Comparison of ENCODE assay signal across 2 cellular contexts in the genomic region with DNA sequence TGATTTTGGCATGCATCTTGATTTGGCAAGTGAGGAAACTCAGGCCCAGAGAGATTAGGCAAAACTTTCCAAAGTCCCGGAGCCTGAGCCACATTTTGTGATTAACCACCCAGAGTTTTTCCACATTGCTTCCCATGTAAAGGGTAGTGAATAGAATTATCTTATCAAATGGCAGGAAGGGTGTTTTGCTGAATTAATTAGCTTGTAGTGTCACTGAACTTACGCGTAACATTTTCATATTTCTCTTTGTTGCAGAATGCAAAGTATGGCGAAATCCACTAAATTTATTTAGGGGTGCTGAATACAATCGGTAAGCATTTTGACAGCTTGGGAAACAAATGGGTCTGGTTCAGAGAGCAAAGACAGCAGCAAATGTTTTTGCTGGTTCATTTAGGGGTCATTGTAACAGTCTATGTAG.
TF ChIP-seq lines count a peak whose summit lies in the region.

No MANE protein-coding gene starts in this region.

TF ChIP-seq in IMR-90, 13 proteins besides CTCF, POLR2A, EP300 and RAD21:
- no peak for TF ChIP-seq MXI1 (IDR thresholded peaks at IDR 0.05; ENCODE audit: borderline replicate concordance, low read depth, low read length)
- TF ChIP-seq RCOR1 (IDR thresholded peaks at IDR 0.05; ENCODE audit: insufficient replicate concordance, low read length): no peak
- TF ChIP-seq, protein P1, sequence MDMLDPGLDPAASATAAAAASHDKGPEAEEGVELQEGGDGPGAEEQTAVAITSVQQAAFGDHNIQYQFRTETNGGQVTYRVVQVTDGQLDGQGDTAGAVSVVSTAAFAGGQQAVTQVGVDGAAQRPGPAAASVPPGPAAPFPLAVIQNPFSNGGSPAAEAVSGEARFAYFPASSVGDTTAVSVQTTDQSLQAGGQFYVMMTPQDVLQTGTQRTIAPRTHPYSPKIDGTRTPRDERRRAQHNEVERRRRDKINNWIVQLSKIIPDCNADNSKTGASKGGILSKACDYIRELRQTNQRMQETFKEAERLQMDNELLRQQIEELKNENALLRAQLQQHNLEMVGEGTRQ (IDR thresholded peaks at IDR 0.05; ENCODE audit: low read depth, low read length): no peak
- TF ChIP-seq CHD1 (IDR thresholded peaks at IDR 0.05; ENCODE audit: low read depth, low read length): no peak
- TF ChIP-seq MAFK (IDR thresholded peaks at IDR 0.05; ENCODE audit: low read depth, low read length): no peak
- TF ChIP-seq FOS (IDR thresholded peaks at IDR 0.05; ENCODE audit: low read depth, low read length): no peak
- TF ChIP-seq CEBPB (IDR thresholded peaks at IDR 0.05; ENCODE audit: low read depth, low read length): 0 out of 2 replicates have a peak, but pooled peaks have one; percentile 27

TF ChIP-seq in K562, 482 proteins besides CTCF, POLR2A, EP300 and RAD21:
- TF ChIP-seq CEBPB (tag; IDR thresholded peaks at IDR 0.05): 0 out of 2 replicates have a peak, but pooled peaks have one; percentile 17
- TF ChIP-seq, protein P2, sequence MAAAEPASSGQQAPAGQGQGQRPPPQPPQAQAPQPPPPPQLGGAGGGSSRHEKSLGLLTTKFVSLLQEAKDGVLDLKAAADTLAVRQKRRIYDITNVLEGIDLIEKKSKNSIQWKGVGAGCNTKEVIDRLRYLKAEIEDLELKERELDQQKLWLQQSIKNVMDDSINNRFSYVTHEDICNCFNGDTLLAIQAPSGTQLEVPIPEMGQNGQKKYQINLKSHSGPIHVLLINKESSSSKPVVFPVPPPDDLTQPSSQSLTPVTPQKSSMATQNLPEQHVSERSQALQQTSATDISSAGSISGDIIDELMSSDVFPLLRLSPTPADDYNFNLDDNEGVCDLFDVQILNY (CRISPR knock-in tag; IDR thresholded peaks at IDR 0.05): no peak
TF ChIP-seq in K562: peak in this region for 1.
